ENCODE assay signal across 8 cellular contexts in genomic region chr17:53119773-53120172, GRCh38.
"Had no signal": no experiment of that assay in that cellular context is flagged by ENCODE, and none has a peak within 500 bp of the region (broad histone marks: within the 10 kb centered on the region; RNA-seq: fewer than 3 reads in every experiment).

No MANE protein-coding gene starts in this region.

- H3K4me3 Mint-ChIP-seq: GM23338, H9, IgD-negative memory B cell had no signal

- H3K4me3 ChIP-seq: GM23338 had no signal

- ATAC-seq: GM23338 had no signal

- H3K27me3 Mint-ChIP-seq: IgD-negative memory B cell had no signal

- H2AFZ ChIP-seq: GM23338 had no signal

- H3K4me2 ChIP-seq: GM23338 had no signal

- H3K4me1 Mint-ChIP-seq: GM23338, H9, IgD-negative memory B cell had no signal

- FAIRE-seq: H1, H54, HTR-8/SVneo had no signal

- DNase-seq: H9, HCEC 1CT, KBM-7 had no signal

- H3K27ac Mint-ChIP-seq: GM23338, H9, IgD-negative memory B cell had no signal
